In the genomic region with DNA sequence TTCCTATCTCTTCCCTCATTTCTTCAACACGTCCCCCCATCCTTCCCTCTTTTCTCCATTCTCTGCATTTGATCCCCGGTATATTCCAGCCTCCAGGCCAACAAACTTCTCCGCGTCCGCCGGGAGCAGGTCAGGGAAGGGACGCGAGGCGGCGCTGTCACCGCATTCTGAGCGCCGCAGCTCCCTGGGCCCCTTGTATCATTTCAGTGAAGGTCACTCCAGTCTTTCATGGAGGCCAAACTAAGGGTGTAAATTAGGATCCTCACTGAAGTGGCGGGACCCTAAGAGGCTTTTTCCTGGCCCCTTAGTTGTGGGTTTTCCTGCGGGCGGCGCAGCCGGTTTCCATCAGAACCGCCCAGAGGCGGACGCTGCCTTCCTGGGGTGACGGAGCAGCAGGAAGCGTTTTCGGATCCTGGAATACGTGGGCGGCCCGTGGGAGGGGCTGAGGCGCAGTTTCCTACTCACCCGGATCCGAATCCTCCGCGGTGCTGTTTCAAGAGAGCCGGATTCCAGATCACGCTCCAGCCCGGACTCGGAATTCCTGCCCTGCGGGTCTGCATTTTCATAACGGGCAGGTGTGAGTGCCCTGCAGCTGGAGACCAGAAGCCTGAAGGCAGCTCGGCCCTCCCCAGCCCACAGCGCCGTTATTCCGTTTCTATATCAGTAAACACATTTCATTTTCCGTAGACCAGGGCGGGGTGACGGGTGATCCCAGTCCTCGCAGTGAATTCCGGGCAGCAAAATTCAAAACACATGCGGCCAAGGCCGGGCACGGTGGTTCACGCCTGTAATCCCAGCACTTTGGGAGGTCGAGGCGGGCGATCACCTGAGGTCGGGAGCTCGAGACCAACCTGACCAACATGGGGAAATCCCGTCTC, we compare ENCODE assay signal across 9 cellular contexts. TPM values are rescaled to one million over a fixed set of nuclear protein-coding genes. Genes with fewer than 3 reads are reported as not detected.
DNase-seq lines count a peak whose midpoint lies in the region; ATAC-seq, FAIRE-seq and TF ChIP-seq lines count a peak whose summit lies in the region.
"Had no signal": no experiment of that assay in that cellular context is flagged by ENCODE, and none has a peak within 500 bp of the region (broad histone marks: within the 10 kb centered on the region; RNA-seq: fewer than 3 reads in every experiment).

No MANE protein-coding gene starts in this region.

- FAIRE-seq in RCC 7860 (lab: Jason Lieb, UNC) = no peak
- FAIRE-seq: endometrium had no signal

- peak; percentile 43 for ATAC-seq in HG02970 (IDR thresholded peaks at IDR 0.05; ENCODE audit: low FRiP score, unreplicated experiment)
- ATAC-seq in naive thymus-derived CD8-positive, alpha-beta T cell = peak; percentile 19 to 29
- peak; percentile 50 for ATAC-seq in stimulated activated naive CD8-positive, alpha-beta T cell treated with anti-CD3 and anti-CD28 coated beads, Interleukin-15, amount 100 ng/mL, for 72 hours
- ATAC-seq in GM18519 (IDR thresholded peaks at IDR 0.05; ENCODE audit: low FRiP score, unreplicated experiment) = no peak

- peak overlapping the region; percentile 85 to 98 (median 94) for H3K4me3 Mint-ChIP-seq in naive thymus-derived CD8-positive, alpha-beta T cell
- H3K4me3 Mint-ChIP-seq in stimulated activated naive CD8-positive, alpha-beta T cell treated with anti-CD3 and anti-CD28 coated beads, Interleukin-15, amount 100 ng/mL, for 72 hours = peak overlapping the region; percentile 84 to 86

- no peaks in the 10 kb centered on the region for H3K9me3 Mint-ChIP-seq in naive thymus-derived CD8-positive, alpha-beta T cell
- no peaks in the 10 kb centered on the region for H3K9me3 Mint-ChIP-seq in stimulated activated naive CD8-positive, alpha-beta T cell treated with anti-CD3 and anti-CD28 coated beads, Interleukin-15, amount 100 ng/mL, for 72 hours

- POLR2A ChIA-PET in naive thymus-derived CD8-positive, alpha-beta T cell (lab: Charles Lee) = interaction anchor here (0.6 to 5.5 kb wide), 13 partner anchors 18 to 203 kb away, joined by 3 to 31 read pairs (median 4); partner anchors contain the start of genes DDX39B and NCR3

- peak overlapping the region; percentile 86 for H3K4me3 ChIP-seq in fibroblast of villous mesenchyme (ENCODE audit: low read depth, low read length)

- H3K36me3 Mint-ChIP-seq in naive thymus-derived CD8-positive, alpha-beta T cell = peaks cover 0 to 4% (median 0%) of the 10 kb centered on the region in 3 donors

- DNase-seq in DMS153 treated with DMSO at 0.1 percent for 48 hours (lab: John Stamatoyannopoulos, UW; ENCODE audit: unreplicated experiment) (peak; percentile 23), RCC 7860 (ENCODE audit: low spot score) (peak; percentile 64), fibroblast of villous mesenchyme (ENCODE audit: low read depth) (peak; percentile 91)
- DNase-seq in activated gamma-delta T cell treated with anti-CD3 and anti-CD28 coated beads, Interleukin-2, amount 50 U/mL, for 16 hours (ENCODE audit: low read depth) = peak; percentile 19
- peak in 9 of 10 donors; percentile 16 to 70 (median 52) for DNase-seq in naive thymus-derived CD8-positive, alpha-beta T cell
- DNase-seq in stimulated activated naive CD8-positive, alpha-beta T cell treated with anti-CD3 and anti-CD28 coated beads, Interleukin-15, amount 100 ng/mL, for 72 hours = peak; percentile 65 to 74

- peaks cover 33 to 74% (median 67%) of the 10 kb centered on the region in 4 donors for H3K4me1 Mint-ChIP-seq in naive thymus-derived CD8-positive, alpha-beta T cell
- H3K4me1 Mint-ChIP-seq in stimulated activated naive CD8-positive, alpha-beta T cell treated with anti-CD3 and anti-CD28 coated beads, Interleukin-15, amount 100 ng/mL, for 72 hours = peaks cover 69% of the 10 kb centered on the region

- H3K27ac Mint-ChIP-seq in naive thymus-derived CD8-positive, alpha-beta T cell = peak overlapping the region; percentile 81 to 98 (median 96)
- H3K27ac Mint-ChIP-seq in stimulated activated naive CD8-positive, alpha-beta T cell treated with anti-CD3 and anti-CD28 coated beads, Interleukin-15, amount 100 ng/mL, for 72 hours = peak overlapping the region; percentile 81 to 98

- no peaks in the 10 kb centered on the region for H3K27me3 Mint-ChIP-seq in naive thymus-derived CD8-positive, alpha-beta T cell
- no peaks in the 10 kb centered on the region for H3K27me3 Mint-ChIP-seq in stimulated activated naive CD8-positive, alpha-beta T cell treated with anti-CD3 and anti-CD28 coated beads, Interleukin-15, amount 100 ng/mL, for 72 hours

- peak; percentile 93 for TF ChIP-seq CTCF in fibroblast of villous mesenchyme (IDR thresholded peaks at IDR 0.05; ENCODE audit: insufficient read depth, low read depth, low read length)

RNA-seq across cellular contexts. Expression of gene MICA, which starts 3.6 kb away (rescaled TPM):
- 45.3 and 54.8 TPM in 2 replicates for total RNA-seq in fibroblast of villous mesenchyme
- total RNA-seq in naive thymus-derived CD8-positive, alpha-beta T cell = 10 to 100 TPM; 21.0 to 21.9 TPM
- 1 to 10 TPM; 3.7 to 5.8 (median 5.5) TPM for polyA plus RNA-seq in naive thymus-derived CD8-positive, alpha-beta T cell

RNA-seq across cellular contexts. Expression of gene HLA-B, which starts 42.8 kb away (rescaled TPM):
- 475 and 661 TPM in 2 replicates for total RNA-seq in fibroblast of villous mesenchyme
- 1,000 to 10,000 TPM; 5,337 to 5,382 TPM for total RNA-seq in naive thymus-derived CD8-positive, alpha-beta T cell
- polyA plus RNA-seq in naive thymus-derived CD8-positive, alpha-beta T cell = 1,000 to 10,000 TPM; 5,978 to 8,548 (median 7,722) TPM

Comparison
In these comparisons a context has a peak if more than half of its experiments do, and no peak if none do; other contexts are left out.
1. DNase-seq: peak in every context shown above with its lines; median percentile 91 in fibroblast of villous mesenchyme; 70 in stimulated activated naive CD8-positive, alpha-beta T cell treated with anti-CD3 and anti-CD28 coated beads, Interleukin-15, amount 100 ng/mL, for 72 hours; 64 in RCC 7860; 52 in naive thymus-derived CD8-positive, alpha-beta T cell; 23 in DMS153 treated with DMSO at 0.1 percent for 48 hours; 19 in activated gamma-delta T cell treated with anti-CD3 and anti-CD28 coated beads, Interleukin-2, amount 50 U/mL, for 16 hours.